In the genomic region with DNA sequence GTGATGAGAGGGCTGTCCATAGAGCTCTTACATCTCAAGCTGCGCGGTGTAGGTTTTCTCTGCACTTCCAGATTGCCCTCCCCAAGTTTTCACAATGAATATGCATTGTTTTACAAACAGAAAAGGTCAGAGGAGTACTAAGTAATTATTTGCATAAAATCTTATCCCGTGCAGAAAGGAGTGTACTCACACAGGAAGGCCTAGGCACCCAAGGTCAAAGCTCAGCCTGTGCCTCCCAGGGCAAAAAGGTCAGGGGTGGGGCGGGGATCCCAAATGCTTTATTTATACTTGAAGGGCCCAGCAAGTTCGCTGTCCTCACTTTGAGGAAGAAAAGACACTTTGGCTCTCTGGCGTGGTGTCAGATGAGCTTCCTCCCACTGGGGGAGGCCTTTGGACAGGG, we compare ENCODE assay signal across 1 cellular context.
TF ChIP-seq lines count a peak whose summit lies in the region.

No MANE protein-coding gene starts in this region.

TF ChIP-seq in HepG2, 621 proteins besides CTCF, POLR2A, EP300 and RAD21 (continued from another document and continues in another):
- no peak for TF ChIP-seq PRDM15 (CRISPR knock-in tag; IDR thresholded peaks at IDR 0.05)
- no peak for TF ChIP-seq ZSCAN30 (CRISPR knock-in tag; IDR thresholded peaks at IDR 0.05)
- TF ChIP-seq ZNF598 (CRISPR knock-in tag; IDR thresholded peaks at IDR 0.05; ENCODE audit: borderline replicate concordance), result no peak
- no peak for TF ChIP-seq ZNF343 (CRISPR knock-in tag; IDR thresholded peaks at IDR 0.05)
- 0 out of 2 replicates have a peak, but pooled peaks have one; percentile 17 for TF ChIP-seq ZMYM3 (CRISPR knock-in tag; IDR thresholded peaks at IDR 0.05)
- TF ChIP-seq, protein P1, sequence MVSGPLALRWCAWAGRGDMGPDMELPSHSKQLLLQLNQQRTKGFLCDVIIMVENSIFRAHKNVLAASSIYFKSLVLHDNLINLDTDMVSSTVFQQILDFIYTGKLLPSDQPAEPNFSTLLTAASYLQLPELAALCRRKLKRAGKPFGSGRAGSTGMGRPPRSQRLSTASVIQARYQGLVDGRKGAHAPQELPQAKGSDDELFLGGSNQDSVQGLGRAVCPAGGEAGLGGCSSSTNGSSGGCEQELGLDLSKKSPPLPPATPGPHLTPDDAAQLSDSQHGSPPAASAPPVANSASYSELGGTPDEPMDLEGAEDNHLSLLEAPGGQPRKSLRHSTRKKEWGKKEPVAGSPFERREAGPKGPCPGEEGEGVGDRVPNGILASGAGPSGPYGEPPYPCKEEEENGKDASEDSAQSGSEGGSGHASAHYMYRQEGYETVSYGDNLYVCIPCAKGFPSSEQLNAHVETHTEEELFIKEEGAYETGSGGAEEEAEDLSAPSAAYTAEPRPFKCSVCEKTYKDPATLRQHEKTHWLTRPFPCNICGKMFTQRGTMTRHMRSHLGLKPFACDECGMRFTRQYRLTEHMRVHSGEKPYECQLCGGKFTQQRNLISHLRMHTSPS (CRISPR knock-in tag; IDR thresholded peaks at IDR 0.05; ENCODE audit: low read depth), result no peak
- no peak for TF ChIP-seq CEBPG (CRISPR knock-in tag; IDR thresholded peaks at IDR 0.05)
- no peak for TF ChIP-seq MEIS1 (CRISPR knock-in tag; IDR thresholded peaks at IDR 0.05; ENCODE audit: borderline replicate concordance)
- TF ChIP-seq POLR2AphosphoS5 (IDR thresholded peaks at IDR 0.05; ENCODE audit: low read depth, low read length), result no peak
- TF ChIP-seq ELK4 (CRISPR knock-in tag; IDR thresholded peaks at IDR 0.05; ENCODE audit: borderline replicate concordance), result no peak
- TF ChIP-seq, protein P2, sequence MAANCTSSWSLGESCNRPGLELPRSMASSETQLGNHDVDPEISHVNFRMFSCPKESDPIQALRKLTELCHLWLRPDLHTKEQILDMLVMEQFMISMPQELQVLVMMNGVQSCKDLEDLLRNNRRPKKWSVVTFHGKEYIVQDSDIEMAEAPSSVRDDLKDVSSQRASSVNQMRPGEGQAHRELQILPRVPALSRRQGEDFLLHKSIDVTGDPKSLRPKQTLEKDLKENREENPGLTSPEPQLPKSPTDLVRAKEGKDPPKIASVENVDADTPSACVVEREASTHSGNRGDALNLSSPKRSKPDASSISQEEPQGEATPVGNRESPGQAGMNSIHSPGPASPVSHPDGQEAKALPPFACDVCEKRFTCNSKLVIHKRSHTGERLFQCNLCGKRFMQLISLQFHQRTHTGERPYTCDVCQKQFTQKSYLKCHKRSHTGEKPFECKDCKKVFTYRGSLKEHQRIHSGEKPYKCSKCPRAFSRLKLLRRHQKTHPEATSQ (CRISPR knock-in tag; IDR thresholded peaks at IDR 0.05; ENCODE audit: borderline replicate concordance), result peak; percentile 55; the same call in 1 of the 2 replicates
- no peak for TF ChIP-seq BORCS8-MEF2B (CRISPR knock-in tag; IDR thresholded peaks at IDR 0.05)
- no peak for TF ChIP-seq FIP1L1 (IDR thresholded peaks at IDR 0.05; ENCODE audit: borderline replicate concordance, insufficient read depth, low read depth, low read length)
- TF ChIP-seq, protein P3, sequence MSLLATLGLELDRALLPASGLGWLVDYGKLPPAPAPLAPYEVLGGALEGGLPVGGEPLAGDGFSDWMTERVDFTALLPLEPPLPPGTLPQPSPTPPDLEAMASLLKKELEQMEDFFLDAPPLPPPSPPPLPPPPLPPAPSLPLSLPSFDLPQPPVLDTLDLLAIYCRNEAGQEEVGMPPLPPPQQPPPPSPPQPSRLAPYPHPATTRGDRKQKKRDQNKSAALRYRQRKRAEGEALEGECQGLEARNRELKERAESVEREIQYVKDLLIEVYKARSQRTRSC (CRISPR knock-in tag; IDR thresholded peaks at IDR 0.05; ENCODE audit: low read depth), result no peak
- peak; percentile 93 for TF ChIP-seq ZNF609 (CRISPR knock-in tag; IDR thresholded peaks at IDR 0.05; ENCODE audit: borderline replicate concordance)
- TF ChIP-seq SETDB1 (CRISPR knock-in tag; IDR thresholded peaks at IDR 0.05; ENCODE audit: borderline replicate concordance), result no peak
- TF ChIP-seq ZNF546 (CRISPR knock-in tag; conservative IDR thresholded peaks at IDR 0.05), result no peak
- no peak for TF ChIP-seq ZNF619 (CRISPR knock-in tag; IDR thresholded peaks at IDR 0.05)
- no peak for TF ChIP-seq LRRFIP1 (CRISPR knock-in tag; conservative IDR thresholded peaks at IDR 0.05)
- no peak for TF ChIP-seq CBX1 (IDR thresholded peaks at IDR 0.05; ENCODE audit: low read depth)
- TF ChIP-seq, protein P4, sequence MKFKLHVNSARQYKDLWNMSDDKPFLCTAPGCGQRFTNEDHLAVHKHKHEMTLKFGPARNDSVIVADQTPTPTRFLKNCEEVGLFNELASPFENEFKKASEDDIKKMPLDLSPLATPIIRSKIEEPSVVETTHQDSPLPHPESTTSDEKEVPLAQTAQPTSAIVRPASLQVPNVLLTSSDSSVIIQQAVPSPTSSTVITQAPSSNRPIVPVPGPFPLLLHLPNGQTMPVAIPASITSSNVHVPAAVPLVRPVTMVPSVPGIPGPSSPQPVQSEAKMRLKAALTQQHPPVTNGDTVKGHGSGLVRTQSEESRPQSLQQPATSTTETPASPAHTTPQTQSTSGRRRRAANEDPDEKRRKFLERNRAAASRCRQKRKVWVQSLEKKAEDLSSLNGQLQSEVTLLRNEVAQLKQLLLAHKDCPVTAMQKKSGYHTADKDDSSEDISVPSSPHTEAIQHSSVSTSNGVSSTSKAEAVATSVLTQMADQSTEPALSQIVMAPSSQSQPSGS (CRISPR knock-in tag; IDR thresholded peaks at IDR 0.05), result peak; percentile 69; the same call in 1 of the 2 replicates
- no peak for TF ChIP-seq ZFP36L2 (CRISPR knock-in tag; IDR thresholded peaks at IDR 0.05)
- no peak for TF ChIP-seq ZNF138 (CRISPR knock-in tag; IDR thresholded peaks at IDR 0.05; ENCODE audit: low read depth)
- TF ChIP-seq ZNF362 (CRISPR knock-in tag; IDR thresholded peaks at IDR 0.05; ENCODE audit: borderline replicate concordance), result 0 out of 2 replicates have a peak, but pooled peaks have one; percentile 19
- no peak for TF ChIP-seq PRMT3 (CRISPR knock-in tag; IDR thresholded peaks at IDR 0.05; ENCODE audit: borderline replicate concordance, low read depth)
- TF ChIP-seq NCOR1 (IDR thresholded peaks at IDR 0.05; ENCODE audit: borderline replicate concordance, low read length), result peak; percentile 94; the same call in 1 of the 2 replicates
- TF ChIP-seq SPEN (CRISPR knock-in tag; IDR thresholded peaks at IDR 0.05; ENCODE audit: low read depth), result no peak; the same call in 1 of the 2 replicates
- no peak for TF ChIP-seq XBP1 (CRISPR knock-in tag; IDR thresholded peaks at IDR 0.05)
- TF ChIP-seq NR2F2 (IDR thresholded peaks at IDR 0.05; ENCODE audit: borderline replicate concordance, low read depth), result peak; percentile 99
- no peak for TF ChIP-seq SP4 (CRISPR knock-in tag; IDR thresholded peaks at IDR 0.05)
- TF ChIP-seq, protein P5, sequence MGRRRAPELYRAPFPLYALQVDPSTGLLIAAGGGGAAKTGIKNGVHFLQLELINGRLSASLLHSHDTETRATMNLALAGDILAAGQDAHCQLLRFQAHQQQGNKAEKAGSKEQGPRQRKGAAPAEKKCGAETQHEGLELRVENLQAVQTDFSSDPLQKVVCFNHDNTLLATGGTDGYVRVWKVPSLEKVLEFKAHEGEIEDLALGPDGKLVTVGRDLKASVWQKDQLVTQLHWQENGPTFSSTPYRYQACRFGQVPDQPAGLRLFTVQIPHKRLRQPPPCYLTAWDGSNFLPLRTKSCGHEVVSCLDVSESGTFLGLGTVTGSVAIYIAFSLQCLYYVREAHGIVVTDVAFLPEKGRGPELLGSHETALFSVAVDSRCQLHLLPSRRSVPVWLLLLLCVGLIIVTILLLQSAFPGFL (CRISPR knock-in tag; IDR thresholded peaks at IDR 0.05), result no peak
- TF ChIP-seq, protein P6, sequence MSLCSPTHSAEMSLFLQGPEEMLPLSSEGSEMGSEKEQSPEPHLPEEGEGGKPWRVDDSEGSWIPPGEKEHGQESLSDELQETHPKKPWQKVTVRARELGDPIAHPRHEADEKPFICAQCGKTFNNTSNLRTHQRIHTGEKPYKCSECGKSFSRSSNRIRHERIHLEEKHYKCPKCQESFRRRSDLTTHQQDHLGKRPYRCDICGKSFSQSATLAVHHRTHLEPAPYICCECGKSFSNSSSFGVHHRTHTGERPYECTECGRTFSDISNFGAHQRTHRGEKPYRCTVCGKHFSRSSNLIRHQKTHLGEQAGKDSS (CRISPR knock-in tag; IDR thresholded peaks at IDR 0.05; ENCODE audit: borderline replicate concordance, low read depth), result no peak
- no peak for TF ChIP-seq ZNF737 (CRISPR knock-in tag; IDR thresholded peaks at IDR 0.05; ENCODE audit: borderline replicate concordance)
- no peak; the same call in 1 of the 2 replicates for TF ChIP-seq MYC (CRISPR knock-in tag; IDR thresholded peaks at IDR 0.05; ENCODE audit: borderline replicate concordance)
